9 cellular contexts compared by ENCODE assay signal in genomic region chrX:34300871-34301270, GRCh38.
DNase-seq lines count a peak whose midpoint lies in the region; FAIRE-seq and TF ChIP-seq lines count a peak whose summit lies in the region.
"Had no signal": no experiment of that assay in that cellular context is flagged by ENCODE, and none has a peak within 500 bp of the region (broad histone marks: within the 10 kb centered on the region; RNA-seq: fewer than 3 reads in every experiment).

No MANE protein-coding gene starts in this region.

- no peak overlapping the region for H3K9ac ChIP-seq in colonic mucosa (ENCODE audit: low read depth in 2 of 2, low read length in 2 of 2)

- H3K27ac Mint-ChIP-seq in CD4-positive, alpha-beta memory T cell, result no peak overlapping the region
- H3K27ac Mint-ChIP-seq: T-helper 1 cell treated with Interleukin-12 subunit alpha and Interleukin-12 subunit beta and Interleukin-4 antibody, amounts not matched to agents 30 μg/mL and 1 μg/mL, for 36 hours had no signal

- no peaks in the 10 kb centered on the region for H3K4me1 Mint-ChIP-seq in CD4-positive, alpha-beta memory T cell

- intact Hi-C loops in CD4-positive, alpha-beta memory T cell (cut with micrococcal nuclease), result no loop called here
- intact Hi-C loops in colonic mucosa (cut with DNase I), result no loop called here

- POLR2A ChIA-PET in CD4-positive, alpha-beta memory T cell (lab: Charles Lee; ENCODE audit: partially characterized antibody), result no interaction called here

- H3K27me3 ChIP-seq in CD4-positive, alpha-beta memory T cell (ENCODE audit: insufficient read depth, low read length), result no peaks in the 10 kb centered on the region
- no peaks in the 10 kb centered on the region for H3K27me3 ChIP-seq in colonic mucosa

- H3K9me3 ChIP-seq in CD4-positive, alpha-beta memory T cell (ENCODE audit: control insufficient read depth in 1 of 2, low read length in 2 of 2), result no peaks in the 10 kb centered on the region
- no peaks in the 10 kb centered on the region for H3K9me3 ChIP-seq in colonic mucosa

- H3K36me3 Mint-ChIP-seq in CD4-positive, alpha-beta memory T cell, result no peaks in the 10 kb centered on the region

- FAIRE-seq in GM18507 (lab: Jason Lieb, UNC), result peak; percentile 53

- H3K27me3 Mint-ChIP-seq in CD4-positive, alpha-beta memory T cell, result no peaks in the 10 kb centered on the region

- H3K9me3 Mint-ChIP-seq in CD4-positive, alpha-beta memory T cell, result peaks cover 0 to 4% (median 0%) of the 10 kb centered on the region in 8 donors
- H3K9me3 Mint-ChIP-seq: T-helper 1 cell treated with Interleukin-12 subunit alpha and Interleukin-12 subunit beta and Interleukin-4 antibody, amounts not matched to agents 30 μg/mL and 1 μg/mL, for 36 hours had no signal

- CTCF ChIA-PET in CD4-positive, alpha-beta memory T cell (lab: Charles Lee; ENCODE audit: partially characterized antibody), result no interaction called here

- peak; percentile 46 for TF ChIP-seq CTCF in colonic mucosa (IDR thresholded peaks at IDR 0.05)

- peak in 3 of 5 donors; percentile 1 to 9 (median 4) for DNase-seq in CD4-positive, alpha-beta memory T cell
- DNase-seq in GM18507 (ENCODE audit: extremely low spot score, insufficient read length, low read depth) (no peak), NCI-H345 treated with DMSO at 0.1 percent for 48 hours (lab: John Stamatoyannopoulos, UW; ENCODE audit: unreplicated experiment) (peak; percentile 22), colonic mucosa (peak; percentile 21), mucosa of gallbladder (ENCODE audit: low spot score) (peak; percentile 19), NCI-H2107 treated with DMSO at 0.1 percent for 48 hours (lab: John Stamatoyannopoulos, UW; ENCODE audit: unreplicated experiment) (no peak)
- DNase-seq in stimulated activated naive CD4-positive, alpha-beta T cell treated with Interleukin-2 at 50 U/mL for 16 hours (lab: John Stamatoyannopoulos, UW), result no peak
- DNase-seq in NK-92 treated with Interleukin-12 subunit alpha and Interleukin-12 subunit beta, amount 100 ng/mL, for 24 hours (lab: John Stamatoyannopoulos, UW), result no peak

- H3K4me3 ChIP-seq in CD4-positive, alpha-beta memory T cell (ENCODE audit: low read length in 2 of 2), result no peak overlapping the region
- no peak overlapping the region for H3K4me3 ChIP-seq in colonic mucosa

- H3K4me3 Mint-ChIP-seq in CD4-positive, alpha-beta memory T cell, result no peak overlapping the region
- H3K4me3 Mint-ChIP-seq: T-helper 1 cell treated with Interleukin-12 subunit alpha and Interleukin-12 subunit beta and Interleukin-4 antibody, amounts not matched to agents 30 μg/mL and 1 μg/mL, for 36 hours had no signal

- no peak overlapping the region for H3K27ac ChIP-seq in CD4-positive, alpha-beta memory T cell (ENCODE audit: low read depth, low read length)
- no peak overlapping the region for H3K27ac ChIP-seq in colonic mucosa

- no peaks in the 10 kb centered on the region for H3K4me1 ChIP-seq in CD4-positive, alpha-beta memory T cell (ENCODE audit: insufficient read depth, low read length)
- no peaks in the 10 kb centered on the region for H3K4me1 ChIP-seq in colonic mucosa

- no peaks in the 10 kb centered on the region for H3K36me3 ChIP-seq in CD4-positive, alpha-beta memory T cell (ENCODE audit: insufficient read depth, low read length)
- no peaks in the 10 kb centered on the region for H3K36me3 ChIP-seq in colonic mucosa

Comparison
In these comparisons a context has a peak if more than half of its experiments do, and no peak if none do; other contexts are left out.
1. DNase-seq: peak in CD4-positive, alpha-beta memory T cell (3 of 5), NCI-H345 treated with DMSO at 0.1 percent for 48 hours (single experiment), colonic mucosa (single experiment) and mucosa of gallbladder (single experiment); none in GM18507 (single experiment), stimulated activated naive CD4-positive, alpha-beta T cell treated with Interleukin-2 at 50 U/mL for 16 hours (single experiment), NCI-H2107 treated with DMSO at 0.1 percent for 48 hours (single experiment) and NK-92 treated with Interleukin-12 subunit alpha and Interleukin-12 subunit beta, amount 100 ng/mL, for 24 hours (single experiment).